ENCODE assay signal across 18 cellular contexts in the genomic region with DNA sequence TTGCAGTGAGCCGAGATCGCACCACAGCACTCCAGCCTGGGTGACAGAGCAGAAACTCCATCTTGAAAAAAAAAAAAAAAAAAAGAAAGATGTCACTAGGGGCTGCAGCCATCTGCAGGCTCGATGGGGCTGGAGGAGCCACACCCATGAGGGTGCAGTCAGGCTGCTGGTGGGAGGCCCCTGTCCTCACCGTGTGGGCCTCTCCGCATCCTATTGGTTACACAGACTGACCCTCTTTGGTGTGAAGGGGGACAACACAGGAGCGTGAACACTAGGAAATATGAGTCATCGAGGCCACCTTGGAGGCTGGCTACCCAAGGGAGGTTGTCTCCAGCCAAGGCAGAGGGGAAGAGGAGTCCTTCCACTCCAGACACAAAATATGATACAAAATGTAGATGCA.
"Had no signal": no experiment of that assay in that cellular context is flagged by ENCODE, and none has a peak within 500 bp of the region (broad histone marks: within the 10 kb centered on the region; RNA-seq: fewer than 3 reads in every experiment).

No MANE protein-coding gene starts in this region.

- H3K4me1 Mint-ChIP-seq: memory B cell, mesothelial cell of epicardium, natural killer cell, neural progenitor cell had no signal

- ATAC-seq: left cardiac atrium, lower lobe of right lung, natural killer cell, right cardiac atrium had no signal

- H3K9me3 Mint-ChIP-seq: mesothelial cell of epicardium, natural killer cell, neural progenitor cell had no signal

- H3K4me3 Mint-ChIP-seq: memory B cell, mesothelial cell of epicardium, natural killer cell, neural progenitor cell had no signal

- H3K27ac Mint-ChIP-seq: memory B cell, mesothelial cell of epicardium, natural killer cell, neural progenitor cell had no signal

- H3K36me3 Mint-ChIP-seq: mesothelial cell of epicardium, natural killer cell, neural progenitor cell had no signal

- DNase-seq: effector memory CD4-positive, alpha-beta T cell; head of caudate nucleus; kidney; left cardiac atrium; left ventricle myocardium inferior; lower lobe of right lung; natural killer cell; nucleus accumbens; ovary; right cardiac atrium; small intestine; stimulated activated CD4-positive, alpha-beta T cell treated with anti-CD3 and anti-CD28 coated beads, Interleukin-12 subunit alpha, Interleukin-12 subunit beta, amount 100 ng/mL, for 4 hours; stomach; substantia nigra; transverse colon had no signal
